Comparison of ENCODE assay signal across 15 cellular contexts in genomic region chr12:93957870-93958269, GRCh38.
"Had no signal": no experiment of that assay in that cellular context is flagged by ENCODE, and none has a peak within 500 bp of the region (broad histone marks: within the 10 kb centered on the region; RNA-seq: fewer than 3 reads in every experiment).

No MANE protein-coding gene starts in this region.

- H3K27me3 ChIP-seq: adrenal gland, breast epithelium, spleen, upper lobe of right lung had no signal

- ATAC-seq: activated naive CD4-positive, alpha-beta T cell treated with anti-CD3 and anti-CD28 coated beads, Interleukin-2, amount 50 U/mL, for 72 hours; esophagus mucosa; lower lobe of right lung; upper lobe of right lung had no signal

- H3K4me3 ChIP-seq: adrenal gland, breast epithelium, lower lobe of right lung, spleen, upper lobe of right lung had no signal

- H3K36me3 ChIP-seq: adrenal gland, breast epithelium, lower lobe of right lung, spleen, upper lobe of right lung, WERI-Rb-1 had no signal

- DNase-seq: activated CD4-positive, alpha-beta memory T cell treated with anti-CD3 and anti-CD28 coated beads for 36 hours; activated gamma-delta T cell treated with Interleukin-2 at 50 U/mL for 16 hours; activated T-cell treated with anti-CD3 and anti-CD28 coated beads for 4 hours; adrenal gland; cortex of kidney; head of caudate nucleus; lower lobe of right lung; spleen; stimulated activated CD4-positive, alpha-beta T cell treated with anti-CD3 and anti-CD28 coated beads, Interleukin-4, amount 100 ng/mL, for 4 hours; stimulated activated naive CD4-positive, alpha-beta T cell; upper lobe of right lung; WERI-Rb-1 had no signal
